In the genomic region with DNA sequence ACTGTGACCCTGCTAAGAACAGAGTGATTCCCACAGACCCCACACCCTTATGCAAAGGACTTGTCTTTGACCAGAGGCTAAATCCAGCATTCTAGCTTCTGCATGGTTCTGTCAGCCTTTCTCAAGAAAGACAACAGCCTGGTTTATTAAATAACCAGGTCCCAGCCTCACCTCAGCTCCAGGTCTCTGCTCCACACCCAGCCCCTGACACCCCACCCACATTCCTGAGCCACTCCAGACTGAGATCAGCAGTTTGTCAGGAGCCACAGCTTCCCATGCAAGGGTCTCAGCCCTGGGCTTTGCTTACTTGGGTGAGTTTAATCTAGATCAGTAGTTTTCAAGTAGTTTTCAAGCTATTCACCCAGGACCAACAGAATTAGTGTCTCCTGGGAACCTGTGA, we compare ENCODE assay signal across 13 cellular contexts.
"Had no signal": no experiment of that assay in that cellular context is flagged by ENCODE, and none has a peak within 500 bp of the region (broad histone marks: within the 10 kb centered on the region; RNA-seq: fewer than 3 reads in every experiment).

No MANE protein-coding gene starts in this region.

- H3K27ac ChIP-seq: epithelial cell of prostate, gastroesophageal sphincter, tibial artery had no signal

- H3K36me3 Mint-ChIP-seq: activated naive CD4-positive, alpha-beta T cell treated with anti-CD3 and anti-CD28 coated beads, Interleukin-2, amount 10 ng/mL, durations not matched to agents 7 days and 5 days; memory B cell had no signal

- H3K27me3 Mint-ChIP-seq: activated B cell treated with CpG ODN at 0.5 μM for 24 hours; activated CD4-positive, alpha-beta T cell treated with anti-CD3 and anti-CD28 coated beads, Interleukin-2, amount 10 ng/mL, durations not matched to agents 7 days and 5 days; memory B cell had no signal

- H3K27ac Mint-ChIP-seq: activated B cell treated with CpG ODN at 0.5 μM for 24 hours; activated CD4-positive, alpha-beta T cell treated with anti-CD3 and anti-CD28 coated beads, Interleukin-2, amount 10 ng/mL, durations not matched to agents 7 days and 5 days; activated naive CD4-positive, alpha-beta T cell treated with anti-CD3 and anti-CD28 coated beads, Interleukin-2, amount 10 ng/mL, durations not matched to agents 7 days and 5 days; activated T-helper 17 cell treated with anti-CD3 and anti-CD28 coated beads, Interleukin-2, amount 50 U/mL, for 72 hours; memory B cell; T-helper 1 cell treated with Interleukin-12 subunit alpha and Interleukin-12 subunit beta and Interleukin-4 antibody, amounts not matched to agents 30 μg/mL and 1 μg/mL, for 36 hours had no signal

- H3K36me3 ChIP-seq: gastroesophageal sphincter, tibial artery had no signal

- H3K9me3 Mint-ChIP-seq: activated B cell treated with CpG ODN at 0.5 μM for 24 hours; activated CD4-positive, alpha-beta T cell treated with anti-CD3 and anti-CD28 coated beads, Interleukin-2, amount 10 ng/mL, durations not matched to agents 7 days and 5 days; activated naive CD4-positive, alpha-beta T cell treated with anti-CD3 and anti-CD28 coated beads, Interleukin-2, amount 10 ng/mL, durations not matched to agents 7 days and 5 days; activated T-helper 17 cell treated with anti-CD3 and anti-CD28 coated beads, Interleukin-2, amount 50 U/mL, for 72 hours; memory B cell; T-helper 1 cell treated with Interleukin-12 subunit alpha and Interleukin-12 subunit beta and Interleukin-4 antibody, amounts not matched to agents 30 μg/mL and 1 μg/mL, for 36 hours had no signal

- H3K4me3 Mint-ChIP-seq: activated B cell treated with CpG ODN at 0.5 μM for 24 hours; activated CD4-positive, alpha-beta T cell treated with anti-CD3 and anti-CD28 coated beads, Interleukin-2, amount 10 ng/mL, durations not matched to agents 7 days and 5 days; activated naive CD4-positive, alpha-beta T cell treated with anti-CD3 and anti-CD28 coated beads, Interleukin-2, amount 10 ng/mL, durations not matched to agents 7 days and 5 days; activated T-helper 17 cell treated with anti-CD3 and anti-CD28 coated beads, Interleukin-2, amount 50 U/mL, for 72 hours; memory B cell; T-helper 1 cell treated with Interleukin-12 subunit alpha and Interleukin-12 subunit beta and Interleukin-4 antibody, amounts not matched to agents 30 μg/mL and 1 μg/mL, for 36 hours had no signal

- H3K4me3 ChIP-seq: gastroesophageal sphincter, tibial artery had no signal

- ATAC-seq: activated T-helper 17 cell treated with anti-CD3 and anti-CD28 coated beads, Interleukin-2, amount 50 U/mL, for 72 hours; gastroesophageal sphincter; SK-N-SH treated with all-trans-retinoic acid at 6 μM for 48 hours had no signal

- H3K27me3 ChIP-seq: gastroesophageal sphincter, tibial artery had no signal

- H3K4me1 Mint-ChIP-seq: activated B cell treated with CpG ODN at 0.5 μM for 24 hours; activated CD4-positive, alpha-beta T cell treated with anti-CD3 and anti-CD28 coated beads, Interleukin-2, amount 10 ng/mL, durations not matched to agents 7 days and 5 days; activated naive CD4-positive, alpha-beta T cell treated with anti-CD3 and anti-CD28 coated beads, Interleukin-2, amount 10 ng/mL, durations not matched to agents 7 days and 5 days; activated T-helper 17 cell treated with anti-CD3 and anti-CD28 coated beads, Interleukin-2, amount 50 U/mL, for 72 hours; memory B cell had no signal

- H3K9me3 ChIP-seq: gastroesophageal sphincter, tibial artery had no signal

- DNase-seq: activated B cell treated with CpG ODN at 0.5 μM for 24 hours; activated CD4-positive, alpha-beta T cell treated with anti-CD3 and anti-CD28 coated beads, Interleukin-2, amount 10 ng/mL, durations not matched to agents 7 days and 5 days; activated CD8-positive, alpha-beta memory T cell treated with anti-CD3 and anti-CD28 coated beads for 24 hours; activated naive CD4-positive, alpha-beta T cell treated with anti-CD3 and anti-CD28 coated beads, Interleukin-2, amount 10 ng/mL, durations not matched to agents 7 days and 5 days; kidney glomerular epithelial cell; stimulated activated CD4-positive, alpha-beta T cell treated with anti-CD3 and anti-CD28 coated beads, Interleukin-15, amount 100 ng/mL, for 24 hours; tibial artery had no signal
